ENCODE assay signal across 15 cellular contexts in genomic region chr7:139091677-139091996, GRCh38. TPM values are rescaled to one million over a fixed set of nuclear protein-coding genes. Genes with fewer than 3 reads are reported as not detected.
DNase-seq lines count a peak whose midpoint lies in the region; ATAC-seq, FAIRE-seq and TF ChIP-seq lines count a peak whose summit lies in the region.
"Had no signal": no experiment of that assay in that cellular context is flagged by ENCODE, and none has a peak within 500 bp of the region (broad histone marks: within the 10 kb centered on the region; RNA-seq: fewer than 3 reads in every experiment).

No MANE protein-coding gene starts in this region.

- TF ChIP-seq EP300 in HepG2 (IDR thresholded peaks at IDR 0.05; ENCODE audit: low read depth in 2 of 2, low read length in 2 of 2), result no peak
- no peak for TF ChIP-seq EP300 in HepG2 (CRISPR knock-in tag; IDR thresholded peaks at IDR 0.05; ENCODE audit: borderline replicate concordance)

- peaks cover 3 to 28% of the 10 kb centered on the region in 2 experiments; a peak in 3 of 5 replicates for H3K36me3 ChIP-seq in HepG2 (replicated peaks in 1 of 2; ENCODE audit: control insufficient read depth in 1 of 2, insufficient read depth in 2 of 2, low read length in 2 of 2)
- H3K36me3 ChIP-seq: uterus had no signal

- peak overlapping the region; percentile 87 for H3K27ac Mint-ChIP-seq in activated naive CD4-positive, alpha-beta T cell treated with anti-CD3 and anti-CD28 coated beads, Interleukin-2, amount 50 U/mL, for 24 hours
- H3K27ac Mint-ChIP-seq in activated CD8-positive, alpha-beta T cell treated with anti-CD3 and anti-CD28 coated beads for 36 hours, result peak overlapping the region; percentile 95
- H3K27ac Mint-ChIP-seq in stimulated activated naive CD8-positive, alpha-beta T cell treated with anti-CD3 and anti-CD28 coated beads, Interleukin-15, amount 100 ng/mL, for 72 hours, result peak overlapping the region; percentile 89 to 98
- no peak overlapping the region for H3K27ac Mint-ChIP-seq in glutamatergic neuron (ENCODE audit: unreplicated experiment)

- no peaks in the 10 kb centered on the region for H3K9me3 ChIP-seq in HepG2 (ENCODE audit: low read length)
- H3K9me3 ChIP-seq: uterus had no signal

- H3K36me3 Mint-ChIP-seq in activated naive CD4-positive, alpha-beta T cell treated with anti-CD3 and anti-CD28 coated beads, Interleukin-2, amount 50 U/mL, for 24 hours, result peaks cover 26% of the 10 kb centered on the region
- peaks cover 92% of the 10 kb centered on the region for H3K36me3 Mint-ChIP-seq in activated CD8-positive, alpha-beta T cell treated with anti-CD3 and anti-CD28 coated beads for 36 hours (ENCODE audit: low read depth)
- H3K36me3 Mint-ChIP-seq in glutamatergic neuron (ENCODE audit: unreplicated experiment), result peaks cover 17% of the 10 kb centered on the region

- CTCF ChIA-PET in activated CD8-positive, alpha-beta T cell treated with anti-CD3 and anti-CD28 coated beads for 36 hours (lab: Charles Lee), result interaction anchor here (1.2 to 1.5 kb wide), 2 partner anchors 9 to 10 kb away, joined by 3 to 5 read pairs; no protein-coding TSS in a partner anchor
- CTCF ChIA-PET in HepG2 (lab: Yijun Ruan, JAX; ENCODE audit: low intra/inter-chr PET ratio, low total read pairs), result no interaction called here

- no TSS peak for BruUV-seq in HepG2 (replicated peaks; lab: Mats Ljungman, UMichigan)

- H3K4me3 ChIP-seq in HepG2 (replicated peaks in 1 of 3; ENCODE audit: insufficient read depth in 1 of 3, low read depth in 2 of 3, low read length in 3 of 3), result no peak overlapping the region
- H3K4me3 ChIP-seq: dorsolateral prefrontal cortex, uterus had no signal

- H4K20me1 ChIP-seq in HepG2 (ENCODE audit: insufficient read depth, low read length), result 0 out of 2 replicates have a peak, but pooled peaks cover 5% of the 10 kb centered on the region

- no peak overlapping the region for H2AFZ ChIP-seq in HepG2 (ENCODE audit: low read length)
- H2AFZ ChIP-seq: parathyroid adenoma had no signal

- peaks cover 30% of the 10 kb centered on the region for H3K79me2 ChIP-seq in HepG2 (ENCODE audit: insufficient read depth, low read length)

- intact Hi-C loops in activated CD8-positive, alpha-beta T cell treated with anti-CD3 and anti-CD28 coated beads for 36 hours (cut with micrococcal nuclease), result no loop called here
- intact Hi-C loops in HepG2 (cut with micrococcal nuclease; ENCODE audit: unreplicated experiment), result no loop called here

- FAIRE-seq in HepG2 (lab: Jason Lieb, UNC), result no peak

- POLR2A ChIA-PET in activated CD8-positive, alpha-beta T cell treated with anti-CD3 and anti-CD28 coated beads for 36 hours (lab: Charles Lee), result interaction anchor here (0.6 to 5.7 kb wide), 5 partner anchors 9 to 42 kb away, joined by 3 to 71 read pairs (median 4); partner anchors contain the start of gene ZC3HAV1
- POLR2A ChIA-PET in HepG2 (lab: Yijun Ruan, JAX), result no interaction called here

- no peak overlapping the region for H3K27ac ChIP-seq in HepG2 (ENCODE audit: extremely low read length, insufficient read depth, low read length)
- H3K27ac ChIP-seq: dorsolateral prefrontal cortex, parathyroid adenoma, uterus had no signal

- peak overlapping the region; percentile 84 for H3K4me3 Mint-ChIP-seq in activated naive CD4-positive, alpha-beta T cell treated with anti-CD3 and anti-CD28 coated beads, Interleukin-2, amount 50 U/mL, for 24 hours
- peak overlapping the region; percentile 76 for H3K4me3 Mint-ChIP-seq in activated CD8-positive, alpha-beta T cell treated with anti-CD3 and anti-CD28 coated beads for 36 hours
- peak overlapping the region; percentile 84 to 91 for H3K4me3 Mint-ChIP-seq in stimulated activated naive CD8-positive, alpha-beta T cell treated with anti-CD3 and anti-CD28 coated beads, Interleukin-15, amount 100 ng/mL, for 72 hours
- no peak overlapping the region for H3K4me3 Mint-ChIP-seq in glutamatergic neuron (ENCODE audit: unreplicated experiment)

- peaks cover 18% of the 10 kb centered on the region for H3K4me1 ChIP-seq in HepG2 (ENCODE audit: insufficient read depth, low read length)
- H3K4me1 ChIP-seq: parathyroid adenoma, uterus had no signal

- H3K27me3 ChIP-seq in HepG2 (ENCODE audit: control insufficient read depth in 1 of 2, insufficient read depth in 2 of 2, low read length in 2 of 2), result no peaks in the 10 kb centered on the region
- H3K27me3 ChIP-seq: dorsolateral prefrontal cortex, uterus had no signal

- peaks cover 10% of the 10 kb centered on the region for H3K9me3 Mint-ChIP-seq in activated naive CD4-positive, alpha-beta T cell treated with anti-CD3 and anti-CD28 coated beads, Interleukin-2, amount 50 U/mL, for 24 hours
- H3K9me3 Mint-ChIP-seq in activated CD8-positive, alpha-beta T cell treated with anti-CD3 and anti-CD28 coated beads for 36 hours, result peaks cover 18% of the 10 kb centered on the region
- H3K9me3 Mint-ChIP-seq in stimulated activated naive CD8-positive, alpha-beta T cell treated with anti-CD3 and anti-CD28 coated beads, Interleukin-15, amount 100 ng/mL, for 72 hours, result peaks cover 13 to 15% of the 10 kb centered on the region in 2 donors
- H3K9me3 Mint-ChIP-seq in glutamatergic neuron (ENCODE audit: unreplicated experiment), result peaks cover 2% of the 10 kb centered on the region

- ATAC-seq in activated CD8-positive, alpha-beta T cell treated with anti-CD3 and anti-CD28 coated beads for 36 hours, result no peak
- ATAC-seq in HepG2, result no peak; the same call in 2 of the 3 replicates
- ATAC-seq in stimulated activated naive CD8-positive, alpha-beta T cell treated with anti-CD3 and anti-CD28 coated beads, Interleukin-15, amount 100 ng/mL, for 72 hours, result no peak

- TF ChIP-seq POLR2A in HepG2 (IDR thresholded peaks at IDR 0.05; ENCODE audit: insufficient read depth in 1 of 2, low read depth in 2 of 2, low read length in 2 of 2), result no peak

- no peaks in the 10 kb centered on the region for H3K27me3 Mint-ChIP-seq in activated naive CD4-positive, alpha-beta T cell treated with anti-CD3 and anti-CD28 coated beads, Interleukin-2, amount 50 U/mL, for 24 hours
- H3K27me3 Mint-ChIP-seq in activated CD8-positive, alpha-beta T cell treated with anti-CD3 and anti-CD28 coated beads for 36 hours, result no peaks in the 10 kb centered on the region
- H3K27me3 Mint-ChIP-seq in stimulated activated naive CD8-positive, alpha-beta T cell treated with anti-CD3 and anti-CD28 coated beads, Interleukin-15, amount 100 ng/mL, for 72 hours, result no peaks in the 10 kb centered on the region
- H3K27me3 Mint-ChIP-seq in glutamatergic neuron (ENCODE audit: unreplicated experiment), result no peaks in the 10 kb centered on the region

- in situ Hi-C loops in HepG2 (cut with HindIII; ENCODE audit: extremely low pct_ligation_motif_present, low pct_unique_long_range_greater_than_20kb), result no loop called here

- no peak overlapping the region for H3K4me2 ChIP-seq in HepG2 (ENCODE audit: low read depth, low read length)

- H3K4me1 Mint-ChIP-seq in activated naive CD4-positive, alpha-beta T cell treated with anti-CD3 and anti-CD28 coated beads, Interleukin-2, amount 50 U/mL, for 24 hours, result peaks cover 91% of the 10 kb centered on the region
- peaks cover 84% of the 10 kb centered on the region for H3K4me1 Mint-ChIP-seq in activated CD8-positive, alpha-beta T cell treated with anti-CD3 and anti-CD28 coated beads for 36 hours (ENCODE audit: low read depth)
- H3K4me1 Mint-ChIP-seq in stimulated activated naive CD8-positive, alpha-beta T cell treated with anti-CD3 and anti-CD28 coated beads, Interleukin-15, amount 100 ng/mL, for 72 hours, result peaks cover 88% of the 10 kb centered on the region
- peaks cover 25% of the 10 kb centered on the region for H3K4me1 Mint-ChIP-seq in glutamatergic neuron (ENCODE audit: low read depth, unreplicated experiment)

- H3K9ac ChIP-seq in HepG2 (ENCODE audit: insufficient read depth, low read depth, low read length), result no peak overlapping the region
- H3K9ac ChIP-seq: parathyroid adenoma had no signal

- TF ChIP-seq RAD21 in HepG2 (CRISPR knock-in tag; IDR thresholded peaks at IDR 0.05), result no peak

- DNase-seq in activated naive CD4-positive, alpha-beta T cell treated with anti-CD3 and anti-CD28 coated beads, Interleukin-2, amount 50 U/mL, for 16 hours, result no peak
- no peak for DNase-seq in activated CD8-positive, alpha-beta T cell treated with anti-CD3 and anti-CD28 coated beads for 36 hours
- no peak for DNase-seq in HepG2 (ENCODE audit: low spot score)
- no peak for DNase-seq in stimulated activated naive CD8-positive, alpha-beta T cell treated with anti-CD3 and anti-CD28 coated beads, Interleukin-15, amount 100 ng/mL, for 72 hours
- no peak for DNase-seq in NCI-H774 (lab: John Stamatoyannopoulos, UW)
- no peak for DNase-seq in glutamatergic neuron
- no peak for DNase-seq in NCI-H524 (lab: John Stamatoyannopoulos, UW)
- DNase-seq: DMS53, dorsolateral prefrontal cortex, NCI-H146, NCI-H69, T1000, uterus had no signal

- no peak for TF ChIP-seq CTCF in activated CD8-positive, alpha-beta T cell treated with anti-CD3 and anti-CD28 coated beads for 36 hours (IDR thresholded peaks at IDR 0.05)
- no peak for TF ChIP-seq CTCF in HepG2 (CRISPR knock-in tag; IDR thresholded peaks at IDR 0.05)
- no peak for TF ChIP-seq CTCF in glutamatergic neuron (IDR thresholded peaks at IDR 0.05; ENCODE audit: partially characterized antibody, unreplicated experiment)

- WGBS in HepG2 (ENCODE audit: low lambda C conversion rate), result 94% methylated on average over 15 of the region's 15 CpGs

RNA-seq across cellular contexts. Expression of gene ZC3HAV1, which starts 17.9 kb away (rescaled TPM):
- total RNA-seq in activated CD8-positive, alpha-beta T cell treated with anti-CD3 and anti-CD28 coated beads for 36 hours, result 100 to 1,000 TPM; 125 to 128 TPM
- total RNA-seq in HepG2 (2016; rRNA removed; fragmentation: Illumina TruSeq; extraction: Trizol), result 23.7 and 33.5 TPM in 2 replicates
- total RNA-seq in HepG2 (2016; cell fraction: cytosol; rRNA removed; fragmentation: Illumina TruSeq; extraction: Trizol; ENCODE audit: low read depth), result 3.5 and 4.3 TPM in 2 replicates
- total RNA-seq in HepG2 (2016; cell fraction: insoluble cytoplasmic fraction; rRNA removed; fragmentation: Illumina TruSeq; extraction: Trizol), result 22.9 and 29.8 TPM in 2 replicates
- total RNA-seq in HepG2 (2016; cell fraction: membrane; rRNA removed; fragmentation: Illumina TruSeq; extraction: Trizol), result 9.5 and 10.0 TPM in 2 replicates
- 19.8 and 20.1 TPM in 2 replicates for total RNA-seq in HepG2 (2016; cell fraction: nucleus; rRNA removed; fragmentation: Illumina TruSeq; extraction: Trizol)
- polyA plus RNA-seq in HepG2 (2011; rRNA removed), result 12.7 and 13.7 TPM in 2 replicates
- polyA plus RNA-seq in HepG2 (2011; cell fraction: cytosol; rRNA removed), result 6.8 and 12.0 TPM in 2 replicates
- 5.7 and 7.7 TPM in 2 replicates for polyA plus RNA-seq in HepG2 (2011; cell fraction: nucleus; rRNA removed)
- 9.0 and 9.1 TPM in 2 replicates for polyA plus RNA-seq in HepG2 (2012)
- 0.80 and 0.85 TPM in 2 replicates for polyA plus RNA-seq in HepG2 (2016; cell fraction: cytosol; fragmentation: Illumina TruSeq; extraction: Trizol; ENCODE audit: low read depth)
- 25.7 and 27.7 TPM in 2 replicates for polyA plus RNA-seq in HepG2 (2016; cell fraction: insoluble cytoplasmic fraction; fragmentation: Illumina TruSeq; extraction: Trizol; ENCODE audit: low read depth)
- polyA plus RNA-seq in HepG2 (2016; cell fraction: membrane; fragmentation: Illumina TruSeq; extraction: Trizol; ENCODE audit: low read depth), result 2.5 and 2.7 TPM in 2 replicates
- 17.5 and 18.1 TPM in 2 replicates for polyA plus RNA-seq in HepG2 (2016; cell fraction: nucleus; fragmentation: Illumina TruSeq; extraction: Trizol; ENCODE audit: insufficient read depth, low read depth)
- 30.1 and 55.4 TPM in 2 replicates for polyA minus RNA-seq in HepG2 (2011; rRNA and poly(A)+ RNA removed; ENCODE audit: low replicate concordance)
- polyA minus RNA-seq in HepG2 (2011; cell fraction: cytosol; rRNA and poly(A)+ RNA removed), result 18.6 and 25.6 TPM in 2 replicates
- polyA minus RNA-seq in HepG2 (2011; cell fraction: nucleus; rRNA and poly(A)+ RNA removed), result 17.3 and 24.6 TPM in 2 replicates
- 13.5 TPM for total RNA-seq in glutamatergic neuron (ENCODE audit: unreplicated experiment)

RNA-seq across cellular contexts. Expression of gene ZC3HAV1L, which starts 55.8 kb away (rescaled TPM):
- 10 to 100 TPM; 19.9 TPM for total RNA-seq in activated CD8-positive, alpha-beta T cell treated with anti-CD3 and anti-CD28 coated beads for 36 hours
- total RNA-seq in HepG2 (2016; rRNA removed; fragmentation: Illumina TruSeq; extraction: Trizol) (8.4 and 11.5 TPM in 2 replicates), glutamatergic neuron (ENCODE audit: unreplicated experiment) (5.8 TPM)
- 0.61 and 0.79 TPM in 2 replicates for total RNA-seq in HepG2 (2016; cell fraction: cytosol; rRNA removed; fragmentation: Illumina TruSeq; extraction: Trizol; ENCODE audit: low read depth)
- total RNA-seq in HepG2 (2016; cell fraction: insoluble cytoplasmic fraction; rRNA removed; fragmentation: Illumina TruSeq; extraction: Trizol), result 9.5 and 10.9 TPM in 2 replicates
- total RNA-seq in HepG2 (2016; cell fraction: membrane; rRNA removed; fragmentation: Illumina TruSeq; extraction: Trizol), result 3.9 and 4.7 TPM in 2 replicates
- 6.5 and 8.2 TPM in 2 replicates for total RNA-seq in HepG2 (2016; cell fraction: nucleus; rRNA removed; fragmentation: Illumina TruSeq; extraction: Trizol)
- polyA plus RNA-seq in HepG2 (2011; rRNA removed), result 10.5 and 11.1 TPM in 2 replicates
- 9.0 and 9.4 TPM in 2 replicates for polyA plus RNA-seq in HepG2 (2011; cell fraction: cytosol; rRNA removed)
- 12.6 and 15.0 TPM in 2 replicates for polyA plus RNA-seq in HepG2 (2011; cell fraction: nucleus; rRNA removed)
- 3.6 and 4.2 TPM in 2 replicates for polyA plus RNA-seq in HepG2 (2012)
- 0.07 TPM in 1 of 2 replicates, not detected in the other for polyA plus RNA-seq in HepG2 (2016; cell fraction: cytosol; fragmentation: Illumina TruSeq; extraction: Trizol; ENCODE audit: low read depth)
- 4.0 and 4.1 TPM in 2 replicates for polyA plus RNA-seq in HepG2 (2016; cell fraction: insoluble cytoplasmic fraction; fragmentation: Illumina TruSeq; extraction: Trizol; ENCODE audit: low read depth)
- 0.38 TPM in 1 of 2 replicates, not detected in the other for polyA plus RNA-seq in HepG2 (2016; cell fraction: membrane; fragmentation: Illumina TruSeq; extraction: Trizol; ENCODE audit: low read depth)
- polyA plus RNA-seq in HepG2 (2016; cell fraction: nucleus; fragmentation: Illumina TruSeq; extraction: Trizol; ENCODE audit: insufficient read depth, low read depth), result 4.1 and 4.5 TPM in 2 replicates
- polyA minus RNA-seq in HepG2 (2011; rRNA and poly(A)+ RNA removed; ENCODE audit: low replicate concordance), result 6.5 and 23.7 TPM in 2 replicates
- polyA minus RNA-seq in HepG2 (2011; cell fraction: cytosol; rRNA and poly(A)+ RNA removed), result 24.9 and 27.7 TPM in 2 replicates
- 11.1 and 12.1 TPM in 2 replicates for polyA minus RNA-seq in HepG2 (2011; cell fraction: nucleus; rRNA and poly(A)+ RNA removed)
